Comparison of ENCODE assay signal across 1 cellular context in genomic region chr11:47409440-47410403, GRCh38.
TF ChIP-seq lines count a peak whose summit lies in the region.

No MANE protein-coding gene starts in this region.

TF ChIP-seq in K562, 482 proteins besides CTCF, POLR2A, EP300 and RAD21:
- TF ChIP-seq HMGXB4 (CRISPR knock-in tag; IDR thresholded peaks at IDR 0.05) (no peak), POLR2G (IDR thresholded peaks at IDR 0.05; ENCODE audit: low read depth, low read length) (0 out of 2 replicates have a peak, but pooled peaks have one; percentile 19), RBFOX2 (IDR thresholded peaks at IDR 0.05; ENCODE audit: low read depth, low read length) (peak; percentile 31; the same call in 1 of the 2 replicates), TCF3 (CRISPR knock-in tag; IDR thresholded peaks at IDR 0.05) (no peak), ZNF384 (IDR thresholded peaks at IDR 0.05; ENCODE audit: low read depth, low read length) (no peak), ZBTB40 (IDR thresholded peaks at IDR 0.05) (no peak), ZBTB40 (CRISPR knock-in tag; IDR thresholded peaks at IDR 0.05) (no peak), TBL1XR1 (IDR thresholded peaks at IDR 0.05; ENCODE audit: low read length in 2 of 2) (no peak), RB1 (IDR thresholded peaks at IDR 0.05; ENCODE audit: low read depth) (no peak), BCOR (IDR thresholded peaks at IDR 0.05) (no peak)
